ENCODE assay signal across 8 cellular contexts in genomic region chr5:133610489-133611356, GRCh38. TPM values are rescaled to one million over a fixed set of nuclear protein-coding genes. Genes with fewer than 3 reads are reported as not detected.
DNase-seq lines count a peak whose midpoint lies in the region; ATAC-seq and TF ChIP-seq lines count a peak whose summit lies in the region.

No MANE protein-coding gene starts in this region.

- H3K9me3 ChIP-seq in CD8-positive, alpha-beta memory T cell (ENCODE audit: low read length) = no peaks in the 10 kb centered on the region
- no peaks in the 10 kb centered on the region for H3K9me3 ChIP-seq in colonic mucosa

- in situ Hi-C loops in SK-MEL-5 (cut with HindIII; ENCODE audit: low pct_unique_long_range_greater_than_20kb, low sequenced_read_pairs) = no loop called here

- no peak overlapping the region for H3K9ac ChIP-seq in colonic mucosa (ENCODE audit: low read depth in 2 of 2, low read length in 2 of 2)

- CTCF ChIA-PET in CD8-positive, alpha-beta memory T cell (lab: Charles Lee) = interaction anchor here (1.4 to 1.8 kb wide), 2 partner anchors 57 to 187 kb away, joined by 4 to 6 read pairs; no protein-coding TSS in a partner anchor

- ATAC-seq in left colon (peak; percentile 94), HG02610 (IDR thresholded peaks at IDR 0.05; ENCODE audit: unreplicated experiment) (no peak), HG03045 (IDR thresholded peaks at IDR 0.05; ENCODE audit: unreplicated experiment) (no peak)

- no peak overlapping the region for H3K27ac Mint-ChIP-seq in CD8-positive, alpha-beta memory T cell

- no peaks in the 10 kb centered on the region for H3K4me1 ChIP-seq in CD8-positive, alpha-beta memory T cell (ENCODE audit: insufficient read depth, low read length)
- peaks cover 8% of the 10 kb centered on the region for H3K4me1 ChIP-seq in colonic mucosa

- peaks cover 14 to 18% (median 15%) of the 10 kb centered on the region in 3 donors for H3K4me1 Mint-ChIP-seq in CD8-positive, alpha-beta memory T cell

- H3K27me3 ChIP-seq in CD8-positive, alpha-beta memory T cell (ENCODE audit: insufficient read depth, low read length, poor library complexity, severe bottlenecking) = peaks cover 26% of the 10 kb centered on the region
- H3K27me3 ChIP-seq in colonic mucosa = peaks cover 46% of the 10 kb centered on the region

- no peaks in the 10 kb centered on the region for H3K9me3 Mint-ChIP-seq in CD8-positive, alpha-beta memory T cell

- H3K4me3 Mint-ChIP-seq in CD8-positive, alpha-beta memory T cell = peak overlapping the region; percentile 58 to 74 (median 65)

- H3K36me3 Mint-ChIP-seq in CD8-positive, alpha-beta memory T cell = no peaks in the 10 kb centered on the region

- H3K4me3 ChIP-seq in CD8-positive, alpha-beta memory T cell (ENCODE audit: low read length) = peak overlapping the region; percentile 32
- H3K4me3 ChIP-seq in HFF-Myc (replicated peaks; ENCODE audit: low read depth, low read length) (no peak overlapping the region), colonic mucosa (peak overlapping the region; percentile 41)

- intact Hi-C loops in colonic mucosa (cut with DNase I) = no loop called here
- intact Hi-C loops in left colon (cut with DNase I, micrococcal nuclease) = no loop called here

- TF ChIP-seq CTCF in HFF-Myc (IDR thresholded peaks at IDR 0.05; ENCODE audit: low read depth, low read length, missing control alignments) (peak; percentile 38), colonic mucosa (IDR thresholded peaks at IDR 0.05) (peak; percentile 22)

- POLR2A ChIA-PET in CD8-positive, alpha-beta memory T cell (lab: Charles Lee) = no interaction called here

- peaks cover 28 to 77% of the 10 kb centered on the region in 2 donors for H3K27me3 Mint-ChIP-seq in CD8-positive, alpha-beta memory T cell

- peak in 1 of 5 donors; percentile 8 for DNase-seq in CD8-positive, alpha-beta memory T cell
- DNase-seq in HFF-Myc (ENCODE audit: extremely low read depth, low read depth) = peak; percentile 1
- peak; percentile 52 for DNase-seq in SK-MEL-5 (ENCODE audit: low read depth, low spot score)
- DNase-seq in colonic mucosa = peak; percentile 48
- DNase-seq in left colon = peak in 1 of 2 donors; percentile 70
- DNase-seq in stimulated activated CD8-positive, alpha-beta memory T cell treated with anti-CD3 and anti-CD28 coated beads, Interleukin-2, amount 100 ng/mL, for 48 hours (ENCODE audit: low read depth in 2 of 2) = peak; percentile 29 to 33

- no peaks in the 10 kb centered on the region for H3K36me3 ChIP-seq in CD8-positive, alpha-beta memory T cell (ENCODE audit: insufficient read depth, low read length)
- no peaks in the 10 kb centered on the region for H3K36me3 ChIP-seq in colonic mucosa

- no peak overlapping the region for H3K27ac ChIP-seq in CD8-positive, alpha-beta memory T cell (ENCODE audit: low read depth, low read length)
- H3K27ac ChIP-seq in colonic mucosa = no peak overlapping the region

RNA-seq across cellular contexts. Expression of gene FSTL4, which starts 1.6 kb away (rescaled TPM):
- total RNA-seq in CD8-positive, alpha-beta memory T cell = under 1 TPM in 1 of 2 experiments, not detected in 1; 0.33 TPM
- polyA plus RNA-seq in CD8-positive, alpha-beta memory T cell = not detected
- 2.1 and 3.6 TPM in 2 replicates for total RNA-seq in SK-MEL-5 (2014; rRNA removed; shearing (Covaris generic))
- polyA plus RNA-seq in SK-MEL-5 (2015; cell fraction: cytosol; rRNA removed) = 1.3 and 1.5 TPM in 2 replicates
- 0.66 and 2.1 TPM in 2 replicates for polyA plus RNA-seq in SK-MEL-5 (2015; cell fraction: nucleus; rRNA removed)
- total RNA-seq in colonic mucosa (under 1 TPM; 0.32 to 0.89 TPM), left colon (under 1 TPM; 0.34 to 0.39 TPM)
